ENCODE assay signal across 16 cellular contexts in the genomic region with DNA sequence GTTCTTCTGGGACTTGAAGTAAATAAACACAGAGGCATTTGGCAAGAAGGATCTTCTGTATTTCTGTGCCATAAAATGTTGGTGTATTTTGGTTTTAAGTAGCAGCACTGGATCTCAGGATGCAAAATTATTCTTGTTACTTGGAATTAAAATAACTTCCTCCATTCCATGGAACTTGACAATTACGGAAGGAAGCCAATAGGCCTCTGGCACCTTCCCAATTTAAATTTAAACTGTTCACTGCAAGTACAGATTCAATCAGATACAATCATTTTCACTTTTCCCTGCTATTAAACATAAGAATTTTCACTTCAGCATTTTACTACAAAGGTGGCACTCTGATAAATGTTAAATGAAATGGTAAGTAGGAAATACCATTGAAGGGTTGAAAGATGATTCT.
DNase-seq lines count a peak whose midpoint lies in the region; ATAC-seq and TF ChIP-seq lines count a peak whose summit lies in the region.
"Had no signal": no experiment of that assay in that cellular context is flagged by ENCODE, and none has a peak within 500 bp of the region (broad histone marks: within the 10 kb centered on the region; RNA-seq: fewer than 3 reads in every experiment).

No MANE protein-coding gene starts in this region.

- H3K9me3 ChIP-seq in A673 (ENCODE audit: low read depth, low read length, poor library complexity, severe bottlenecking) (no peaks in the 10 kb centered on the region), muscle layer of duodenum (ENCODE audit: control insufficient read depth in 1 of 2, low read length in 2 of 2) (no peaks in the 10 kb centered on the region)
- H3K9me3 ChIP-seq: esophagus muscularis mucosa had no signal

- peak overlapping the region; percentile 27; the same call in 1 of the 2 replicates for H3K4me3 Mint-ChIP-seq in HFFc6
- no peak overlapping the region for H3K4me3 Mint-ChIP-seq in dendritic cell treated with granulocyte-macrophage colony-stimulating factor and Interleukin-4, amounts not matched to agents 40 ng/mL and 50 ng/mL, for 4 days
- H3K4me3 Mint-ChIP-seq: activated CD8-positive, alpha-beta T cell treated with anti-CD3 and anti-CD28 coated beads for 36 hours; CD4-positive, CD25-positive, alpha-beta regulatory T cell; effector memory CD8-positive, alpha-beta T cell had no signal

- intact Hi-C loops in A673 (cut with micrococcal nuclease; ENCODE audit: unreplicated experiment) = loop anchor here (5.0 kb wide), 1 partner anchor 1253 kb away; no protein-coding TSS in a partner anchor
- intact Hi-C loops in dendritic cell treated with granulocyte-macrophage colony-stimulating factor and Interleukin-4, amounts not matched to agents 40 ng/mL and 50 ng/mL, for 4 days (cut with micrococcal nuclease) = loop anchor here (10.0 kb wide), 3 partner anchors 75 to 1255 kb away; no protein-coding TSS in a partner anchor

- no peaks in the 10 kb centered on the region for H3K36me3 ChIP-seq in A673 (ENCODE audit: insufficient read depth, low read length, poor library complexity, severe bottlenecking)
- H3K36me3 ChIP-seq in muscle layer of duodenum (ENCODE audit: control insufficient read depth in 1 of 2, insufficient read depth in 2 of 2, low read length in 2 of 2) = no peaks in the 10 kb centered on the region
- H3K36me3 ChIP-seq: esophagus muscularis mucosa, uterus had no signal

- no peaks in the 10 kb centered on the region for H3K9me3 Mint-ChIP-seq in HFFc6
- H3K9me3 Mint-ChIP-seq in dendritic cell treated with granulocyte-macrophage colony-stimulating factor and Interleukin-4, amounts not matched to agents 40 ng/mL and 50 ng/mL, for 4 days = peaks cover under 1% of the 10 kb centered on the region
- H3K9me3 Mint-ChIP-seq: activated CD8-positive, alpha-beta T cell treated with anti-CD3 and anti-CD28 coated beads for 36 hours; CD4-positive, CD25-positive, alpha-beta regulatory T cell; effector memory CD8-positive, alpha-beta T cell; naive thymus-derived CD8-positive, alpha-beta T cell had no signal

- H3K4me1 Mint-ChIP-seq in HFFc6 (ENCODE audit: low read depth) = peaks cover 11% of the 10 kb centered on the region; the same call in 1 of the 2 replicates
- peaks cover 15% of the 10 kb centered on the region for H3K4me1 Mint-ChIP-seq in dendritic cell treated with granulocyte-macrophage colony-stimulating factor and Interleukin-4, amounts not matched to agents 40 ng/mL and 50 ng/mL, for 4 days (ENCODE audit: low read depth)

- CTCF ChIA-PET in A673 (lab: Charles Lee) = interaction anchor here (1.0 kb wide), 1 partner anchor 355 kb away, joined by 4 read pairs; no protein-coding TSS in a partner anchor

- DNase-seq in A673 (ENCODE audit: low spot score) (peak; percentile 66), HFFc6 (no peak), NCI-H2171 treated with DMSO at 0.1 percent for 48 hours (lab: John Stamatoyannopoulos, UW) (no peak), NCI-H345 treated with DMSO at 0.1 percent for 48 hours (lab: John Stamatoyannopoulos, UW; ENCODE audit: unreplicated experiment) (no peak)
- DNase-seq in activated effector memory CD4-positive, alpha-beta T cell treated with Interleukin-2 at 50 U/mL for 16 hours = no peak
- DNase-seq: activated CD4-positive, CD25-positive, alpha-beta regulatory T cell; NCI-H1436 treated with DMSO at 0.1 percent for 48 hours; uterus had no signal

- no peak for TF ChIP-seq CTCF in A673 (conservative IDR thresholded peaks at IDR 0.05; ENCODE audit: low read depth, low read length)
- TF ChIP-seq CTCF in HFFc6 (IDR thresholded peaks at IDR 0.05) = no peak

- H3K27ac ChIP-seq in A673 (ENCODE audit: low read depth, low read length, poor library complexity, severe bottlenecking) (peak overlapping the region; percentile 27), muscle layer of duodenum (ENCODE audit: low read length) (peak overlapping the region; percentile 5)

- H3K27ac Mint-ChIP-seq in HFFc6 = no peak overlapping the region
- H3K27ac Mint-ChIP-seq in dendritic cell treated with granulocyte-macrophage colony-stimulating factor and Interleukin-4, amounts not matched to agents 40 ng/mL and 50 ng/mL, for 4 days = peak overlapping the region; percentile 83
- H3K27ac Mint-ChIP-seq: activated CD8-positive, alpha-beta T cell treated with anti-CD3 and anti-CD28 coated beads for 36 hours had no signal

- BruUV-seq in A673 (replicated peaks; lab: Mats Ljungman, UMichigan) = no TSS peak

- no peaks in the 10 kb centered on the region; the same call in 1 of the 2 replicates for H3K27me3 Mint-ChIP-seq in HFFc6 (ENCODE audit: insufficient read depth)
- H3K27me3 Mint-ChIP-seq in dendritic cell treated with granulocyte-macrophage colony-stimulating factor and Interleukin-4, amounts not matched to agents 40 ng/mL and 50 ng/mL, for 4 days = no peaks in the 10 kb centered on the region
- H3K27me3 Mint-ChIP-seq: activated CD8-positive, alpha-beta T cell treated with anti-CD3 and anti-CD28 coated beads for 36 hours; CD4-positive, CD25-positive, alpha-beta regulatory T cell; effector memory CD8-positive, alpha-beta T cell; naive thymus-derived CD8-positive, alpha-beta T cell had no signal

- H3K27me3 ChIP-seq in A673 (replicated peaks; ENCODE audit: insufficient read depth, low read depth, low read length, poor library complexity) (no peaks in the 10 kb centered on the region), muscle layer of duodenum (ENCODE audit: low read depth, low read length) (no peaks in the 10 kb centered on the region)
- H3K27me3 ChIP-seq: esophagus muscularis mucosa, uterus had no signal

- H3K4me1 ChIP-seq in A673 (ENCODE audit: insufficient read depth, low read length, poor library complexity, severe bottlenecking) = peaks cover 17% of the 10 kb centered on the region
- peaks cover 8 to 11% of the 10 kb centered on the region in 2 donors for H3K4me1 ChIP-seq in muscle layer of duodenum (ENCODE audit: control insufficient read depth in 1 of 2, insufficient read depth in 2 of 2, low read length in 2 of 2)
- H3K4me1 ChIP-seq: uterus had no signal

- ATAC-seq in GM19324 (IDR thresholded peaks at IDR 0.05; ENCODE audit: low FRiP score, unreplicated experiment) = no peak

- POLR2A ChIA-PET in A673 (lab: Charles Lee; ENCODE audit: low non-redundant PET) = no interaction called here

- H3K36me3 Mint-ChIP-seq in HFFc6 (ENCODE audit: low read depth) = no peaks in the 10 kb centered on the region
- no peaks in the 10 kb centered on the region for H3K36me3 Mint-ChIP-seq in dendritic cell treated with granulocyte-macrophage colony-stimulating factor and Interleukin-4, amounts not matched to agents 40 ng/mL and 50 ng/mL, for 4 days (ENCODE audit: low read depth)
- H3K36me3 Mint-ChIP-seq: CD4-positive, CD25-positive, alpha-beta regulatory T cell; naive thymus-derived CD8-positive, alpha-beta T cell had no signal

- no peak overlapping the region for H3K4me3 ChIP-seq in A673 (ENCODE audit: low read depth, low read length, poor library complexity, severe bottlenecking)
- no peak overlapping the region for H3K4me3 ChIP-seq in muscle layer of duodenum (ENCODE audit: low read depth in 1 of 2, low read length in 2 of 2)
- H3K4me3 ChIP-seq: esophagus muscularis mucosa, uterus had no signal
